ENCODE assay signal across 9 cellular contexts in genomic region chr7:105673367-105674188, GRCh38.
DNase-seq lines count a peak whose midpoint lies in the region; ATAC-seq and TF ChIP-seq lines count a peak whose summit lies in the region.
"Had no signal": no experiment of that assay in that cellular context is flagged by ENCODE, and none has a peak within 500 bp of the region (broad histone marks: within the 10 kb centered on the region; RNA-seq: fewer than 3 reads in every experiment).

No MANE protein-coding gene starts in this region.

- peak overlapping the region; percentile 33 for H3K27ac Mint-ChIP-seq in stimulated activated naive CD8-positive, alpha-beta T cell treated with anti-CD3 and anti-CD28 coated beads, Interleukin-15, Interleukin-2, amounts not matched to agents 100 ng/mL and 50 ng/mL, for 24 hours
- H3K27ac Mint-ChIP-seq: progenitor cell of endocrine pancreas had no signal

- no peaks in the 10 kb centered on the region for H3K27me3 ChIP-seq in left ventricle myocardium inferior (ENCODE audit: low read depth)

- H3K4me1 Mint-ChIP-seq in stimulated activated naive CD8-positive, alpha-beta T cell treated with anti-CD3 and anti-CD28 coated beads, Interleukin-15, Interleukin-2, amounts not matched to agents 100 ng/mL and 50 ng/mL, for 24 hours (ENCODE audit: low read depth), result peaks cover 62% of the 10 kb centered on the region

- ATAC-seq in stimulated activated naive CD8-positive, alpha-beta T cell treated with anti-CD3 and anti-CD28 coated beads, Interleukin-15, Interleukin-2, amounts not matched to agents 100 U/mL and 50 U/mL, for 24 hours, result no peak
- no peak for ATAC-seq in GM19463 (IDR thresholded peaks at IDR 0.05; ENCODE audit: unreplicated experiment)
- no peak for ATAC-seq in HG03520 (IDR thresholded peaks at IDR 0.05; ENCODE audit: unreplicated experiment)

- peak overlapping the region; percentile 41 for H3K27ac ChIP-seq in left ventricle myocardium inferior (replicated peaks)

- H3K4me3 Mint-ChIP-seq in stimulated activated naive CD8-positive, alpha-beta T cell treated with anti-CD3 and anti-CD28 coated beads, Interleukin-15, Interleukin-2, amounts not matched to agents 100 ng/mL and 50 ng/mL, for 24 hours, result no peak overlapping the region

- H3K36me3 ChIP-seq in left ventricle myocardium inferior, result no peaks in the 10 kb centered on the region

- intact Hi-C loops in left ventricle myocardium inferior (cut with micrococcal nuclease), result no loop called here

- peaks cover 62% of the 10 kb centered on the region for H3K4me1 ChIP-seq in left ventricle myocardium inferior

- no peaks in the 10 kb centered on the region for H3K9me3 ChIP-seq in left ventricle myocardium inferior (replicated peaks)

- no peaks in the 10 kb centered on the region for H3K27me3 Mint-ChIP-seq in stimulated activated naive CD8-positive, alpha-beta T cell treated with anti-CD3 and anti-CD28 coated beads, Interleukin-15, Interleukin-2, amounts not matched to agents 100 ng/mL and 50 ng/mL, for 24 hours
- H3K27me3 Mint-ChIP-seq: progenitor cell of endocrine pancreas had no signal

- no peak for TF ChIP-seq CTCF in left ventricle myocardium inferior (IDR thresholded peaks at IDR 0.05; ENCODE audit: borderline replicate concordance)

- no peaks in the 10 kb centered on the region for H3K36me3 Mint-ChIP-seq in stimulated activated naive CD8-positive, alpha-beta T cell treated with anti-CD3 and anti-CD28 coated beads, Interleukin-15, Interleukin-2, amounts not matched to agents 100 ng/mL and 50 ng/mL, for 24 hours (ENCODE audit: low read depth)

- no peaks in the 10 kb centered on the region for H3K9me3 Mint-ChIP-seq in stimulated activated naive CD8-positive, alpha-beta T cell treated with anti-CD3 and anti-CD28 coated beads, Interleukin-15, Interleukin-2, amounts not matched to agents 100 ng/mL and 50 ng/mL, for 24 hours

- no peak for DNase-seq in stimulated activated naive CD8-positive, alpha-beta T cell treated with anti-CD3 and anti-CD28 coated beads, Interleukin-15, Interleukin-2, amounts not matched to agents 100 U/mL and 50 U/mL, for 24 hours
- DNase-seq in NCI-H69 (lab: John Stamatoyannopoulos, UW) (peak; percentile 99), left ventricle myocardium inferior (no peak), mesenteric fat pad (ENCODE audit: low spot score) (no peak)
- no peak for DNase-seq in stimulated activated CD4-positive, alpha-beta T cell treated with anti-CD3 and anti-CD28 coated beads, Interleukin-15, amount 100 ng/mL, for 24 hours

- H3K4me3 ChIP-seq in left ventricle myocardium inferior, result no peak overlapping the region
